15 cellular contexts compared by ENCODE assay signal in the genomic region with DNA sequence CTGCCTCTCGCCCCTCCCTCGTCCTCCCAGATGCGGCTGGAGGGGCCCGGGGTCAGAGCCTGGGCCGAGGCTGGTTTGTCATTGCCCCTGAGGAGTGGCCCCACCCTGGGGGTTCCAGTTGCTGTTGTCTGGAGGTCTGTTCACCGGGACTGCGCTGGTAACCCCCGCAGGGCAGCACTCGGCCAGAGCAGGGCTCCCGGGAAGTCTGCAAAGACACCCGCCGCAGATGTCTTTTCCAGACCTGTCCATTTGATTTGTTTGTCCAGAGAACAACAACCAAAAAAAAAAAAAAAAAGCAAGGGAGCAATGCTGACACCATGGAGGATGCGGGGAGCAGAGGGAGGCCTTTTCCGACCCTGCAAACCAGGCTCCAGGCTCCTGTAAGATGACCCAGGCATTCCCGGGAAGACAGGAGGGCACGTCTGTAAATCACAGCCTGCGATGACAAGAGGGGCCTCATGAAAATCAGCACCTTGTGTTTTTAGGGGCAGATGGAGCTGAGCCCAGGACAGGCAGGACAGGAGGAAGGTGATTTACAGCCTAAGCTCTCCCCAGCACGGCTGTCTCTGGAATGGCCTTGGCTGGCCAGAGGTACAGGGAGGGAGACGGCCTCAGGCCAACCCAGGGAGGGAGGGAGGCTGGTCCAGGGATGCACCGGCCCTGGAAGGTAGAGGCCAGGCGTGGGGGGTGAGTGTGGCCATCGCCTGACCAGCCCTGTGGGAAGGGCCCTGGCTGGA.
"Had no signal": no experiment of that assay in that cellular context is flagged by ENCODE, and none has a peak within 500 bp of the region (broad histone marks: within the 10 kb centered on the region; RNA-seq: fewer than 3 reads in every experiment).

No MANE protein-coding gene starts in this region.

- H3K27ac Mint-ChIP-seq: activated B cell treated with CpG ODN at 0.5 μM for 24 hours; activated CD4-positive, alpha-beta T cell treated with anti-CD3 and anti-CD28 coated beads, Interleukin-2, amount 10 ng/mL, durations not matched to agents 7 days and 5 days; activated naive CD8-positive, alpha-beta T cell; activated T-cell treated with anti-CD3 and anti-CD28 coated beads, Interleukin-2, amount 50 U/mL, for 24 hours; memory B cell; stimulated activated memory B cell treated with anti-CD40 and anti-IgM and Interleukin-4, amounts not matched to agents 10 μg/mL and 1 μg/mL and 100 μg/mL, for 72 hours had no signal

- ATAC-seq: left lung; right cardiac atrium; stimulated activated memory B cell treated with anti-CD40 and anti-IgM and Interleukin-4, amounts not matched to agents 10 μg/mL and 1 μg/mL and 100 μg/mL, for 72 hours had no signal

- H3K4me1 Mint-ChIP-seq: activated B cell treated with CpG ODN at 0.5 μM for 24 hours; activated CD4-positive, alpha-beta T cell treated with anti-CD3 and anti-CD28 coated beads, Interleukin-2, amount 10 ng/mL, durations not matched to agents 7 days and 5 days; memory B cell; stimulated activated memory B cell treated with anti-CD40 and anti-IgM and Interleukin-4, amounts not matched to agents 10 μg/mL and 1 μg/mL and 100 μg/mL, for 72 hours had no signal

- H3K4me3 Mint-ChIP-seq: activated B cell treated with CpG ODN at 0.5 μM for 24 hours; activated CD4-positive, alpha-beta T cell treated with anti-CD3 and anti-CD28 coated beads, Interleukin-2, amount 10 ng/mL, durations not matched to agents 7 days and 5 days; activated naive CD8-positive, alpha-beta T cell; activated T-cell treated with anti-CD3 and anti-CD28 coated beads, Interleukin-2, amount 50 U/mL, for 24 hours; memory B cell; stimulated activated memory B cell treated with anti-CD40 and anti-IgM and Interleukin-4, amounts not matched to agents 10 μg/mL and 1 μg/mL and 100 μg/mL, for 72 hours had no signal

- DNase-seq: activated B cell treated with CpG ODN at 0.5 μM for 24 hours; activated CD4-positive, alpha-beta T cell treated with anti-CD3 and anti-CD28 coated beads, Interleukin-2, amount 10 ng/mL, durations not matched to agents 7 days and 5 days; activated effector memory CD4-positive, alpha-beta T cell treated with anti-CD3 and anti-CD28 coated beads, Interleukin-2, amount 50 U/mL, for 16 hours; activated T-cell treated with anti-CD3 and anti-CD28 coated beads, Interleukin-2, amount 50 U/mL, for 24 hours; amygdala; dermis blood vessel endothelial cell; foreskin melanocyte; head of caudate nucleus; left lung; right cardiac atrium; tibial artery had no signal

- H3K36me3 Mint-ChIP-seq: brain; memory B cell; stimulated activated memory B cell treated with anti-CD40 and anti-IgM and Interleukin-4, amounts not matched to agents 10 μg/mL and 1 μg/mL and 100 μg/mL, for 72 hours had no signal
